22 cellular contexts compared by ENCODE assay signal in the genomic region with DNA sequence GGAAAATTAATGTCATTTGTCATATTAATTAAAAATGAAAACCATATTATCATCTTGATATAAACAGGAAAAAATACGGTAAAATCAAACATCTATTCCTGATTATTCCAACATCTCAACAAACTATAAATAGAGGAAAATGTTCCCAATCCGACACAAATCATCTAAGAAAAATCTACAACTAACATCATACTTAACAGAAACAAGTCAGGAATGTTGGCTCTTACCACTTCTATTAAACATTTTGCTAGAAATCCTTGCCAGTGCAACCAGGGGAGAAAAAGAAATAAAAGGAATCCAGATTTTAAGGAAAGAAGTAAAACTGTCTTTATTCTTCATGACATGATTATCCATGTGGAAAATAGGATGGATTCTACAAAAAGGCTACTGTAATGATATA.
"Had no signal": no experiment of that assay in that cellular context is flagged by ENCODE, and none has a peak within 500 bp of the region (broad histone marks: within the 10 kb centered on the region; RNA-seq: fewer than 3 reads in every experiment).

No MANE protein-coding gene starts in this region.

- H3K36me3 ChIP-seq: lower lobe of right lung, sigmoid colon, stomach, tibial nerve, upper lobe of left lung, uterus had no signal

- FAIRE-seq: keratinocyte had no signal

- H3K4me1 ChIP-seq: uterus had no signal

- H3K27me3 ChIP-seq: sigmoid colon, stomach, tibial nerve, upper lobe of left lung, uterus had no signal

- DNase-seq: cortex of kidney; foreskin melanocyte; hypothalamus; immature natural killer cell; left ventricle myocardium superior; lower lobe of right lung; naive thymus-derived CD8-positive, alpha-beta T cell; nephron progenitor cell; nucleus accumbens; posterior cingulate gyrus; psoas muscle; right cardiac atrium; sigmoid colon; stimulated activated CD4-positive, alpha-beta T cell treated with anti-CD3 and anti-CD28 coated beads, Interleukin-2, amount 100 ng/mL, for 24 hours; stimulated activated CD4-positive, alpha-beta T cell treated with anti-CD3 and anti-CD28 coated beads, Interleukin-4, amount 100 ng/mL, for 24 hours; stimulated activated naive CD4-positive, alpha-beta T cell treated with Interleukin-2 at 50 U/mL for 16 hours; stomach; upper lobe of left lung; uterus had no signal

- H3K27ac ChIP-seq: lower lobe of right lung, psoas muscle, stomach, tibial nerve, upper lobe of left lung, uterus had no signal

- H3K9me3 ChIP-seq: psoas muscle, sigmoid colon, upper lobe of left lung, uterus had no signal

- H3K4me3 ChIP-seq: lower lobe of right lung, psoas muscle, sigmoid colon, stomach, tibial nerve, upper lobe of left lung, uterus had no signal

- ATAC-seq: left ventricle myocardium superior; lower lobe of right lung; naive thymus-derived CD8-positive, alpha-beta T cell; psoas muscle; right cardiac atrium; stimulated activated effector memory CD8-positive, alpha-beta T cell treated with anti-CD3 and anti-CD28 coated beads, Interleukin-12 subunit alpha, Interleukin-12 subunit beta, amount 100 ng/mL, for 72 hours had no signal
